Comparison of ENCODE assay signal across 8 cellular contexts in genomic region chr1:201538618-201539551, GRCh38. TPM values are rescaled to one million over a fixed set of nuclear protein-coding genes. Genes with fewer than 3 reads are reported as not detected.
DNase-seq lines count a peak whose midpoint lies in the region; ATAC-seq, FAIRE-seq and TF ChIP-seq lines count a peak whose summit lies in the region.

Gene NAV1, plus strand, starts transcription at chr1:201539127. Its CDS starts 83,758 bp downstream, at chr1:201622885.

- H3K9me3 Mint-ChIP-seq in activated naive CD8-positive, alpha-beta T cell treated with anti-CD3 and anti-CD28 coated beads, Interleukin-2, amount 50 U/mL, for 24 hours: no peaks in the 10 kb centered on the region
- H3K9me3 Mint-ChIP-seq in glutamatergic neuron (ENCODE audit: unreplicated experiment): no peaks in the 10 kb centered on the region

- H3K27me3 Mint-ChIP-seq in activated naive CD8-positive, alpha-beta T cell treated with anti-CD3 and anti-CD28 coated beads, Interleukin-2, amount 50 U/mL, for 24 hours: peaks cover 62% of the 10 kb centered on the region
- peaks cover 13% of the 10 kb centered on the region for H3K27me3 Mint-ChIP-seq in glutamatergic neuron (ENCODE audit: unreplicated experiment)

- peak within 1 kb of the TSS; percentile 72 for H3K4me3 Mint-ChIP-seq in activated naive CD8-positive, alpha-beta T cell treated with anti-CD3 and anti-CD28 coated beads, Interleukin-2, amount 50 U/mL, for 24 hours
- H3K4me3 Mint-ChIP-seq in glutamatergic neuron (ENCODE audit: unreplicated experiment): peak within 1 kb of the TSS; percentile 90

- no peak for TF ChIP-seq POLR2A in GM12892 (IDR thresholded peaks at IDR 0.05; ENCODE audit: low read depth, low read length)

- DNase-seq in NCI-H524 (lab: John Stamatoyannopoulos, UW) (peak; percentile 38 to 46), NCI-H524 treated with DMSO at 0.1 percent for 48 hours (lab: John Stamatoyannopoulos, UW) (no peak), NCI-H1105 (lab: John Stamatoyannopoulos, UW) (peak; percentile 70), glutamatergic neuron (peak; percentile 79), GM12892 (ENCODE audit: insufficient read length) (no peak)
- DNase-seq in activated naive CD8-positive, alpha-beta T cell treated with anti-CD3 and anti-CD28 coated beads, Interleukin-2, amount 50 U/mL, for 24 hours: no peak

- no peak within 1 kb of the TSS for H3K27ac Mint-ChIP-seq in activated naive CD8-positive, alpha-beta T cell treated with anti-CD3 and anti-CD28 coated beads, Interleukin-2, amount 50 U/mL, for 24 hours
- peak within 1 kb of the TSS; percentile 43 for H3K27ac Mint-ChIP-seq in glutamatergic neuron (ENCODE audit: unreplicated experiment)

- H3K27me3 ChIP-seq in neuron (ENCODE audit: insufficient read depth, low read length): peaks cover 62% of the 10 kb centered on the region

- no peaks in the 10 kb centered on the region for H3K9me3 ChIP-seq in neuron (ENCODE audit: low read length)

- peak; percentile 25 for ATAC-seq in activated naive CD8-positive, alpha-beta T cell treated with anti-CD3 and anti-CD28 coated beads, Interleukin-2, amount 50 U/mL, for 24 hours
- no peak for ATAC-seq in GM18873 (IDR thresholded peaks at IDR 0.05; ENCODE audit: low FRiP score, unreplicated experiment)

- H3K4me3 ChIP-seq in neuron (ENCODE audit: low read length): peak within 1 kb of the TSS; percentile 53

- peak within 1 kb of the TSS; percentile 76 for H2AFZ ChIP-seq in neuron (ENCODE audit: low read depth, low read length)

- H3K36me3 ChIP-seq in neuron (ENCODE audit: insufficient read depth, low read length): no peaks in the 10 kb centered on the region

- FAIRE-seq in GM12892 (lab: Jason Lieb, UNC): no peak

- peaks cover 15% of the 10 kb centered on the region for H3K4me1 Mint-ChIP-seq in activated naive CD8-positive, alpha-beta T cell treated with anti-CD3 and anti-CD28 coated beads, Interleukin-2, amount 50 U/mL, for 24 hours
- H3K4me1 Mint-ChIP-seq in glutamatergic neuron (ENCODE audit: low read depth, unreplicated experiment): peaks cover 22% of the 10 kb centered on the region

- no peaks in the 10 kb centered on the region for H3K36me3 Mint-ChIP-seq in activated naive CD8-positive, alpha-beta T cell treated with anti-CD3 and anti-CD28 coated beads, Interleukin-2, amount 50 U/mL, for 24 hours (ENCODE audit: low read depth)
- no peaks in the 10 kb centered on the region for H3K36me3 Mint-ChIP-seq in glutamatergic neuron (ENCODE audit: unreplicated experiment)

- TF ChIP-seq CTCF in glutamatergic neuron (IDR thresholded peaks at IDR 0.05; ENCODE audit: partially characterized antibody, unreplicated experiment): no peak

- H3K4me1 ChIP-seq in neuron (ENCODE audit: insufficient read depth, low read length): peaks cover 16% of the 10 kb centered on the region

RNA-seq across cellular contexts. Expression of gene NAV1, which starts in this region (rescaled TPM):
- 124 TPM for total RNA-seq in glutamatergic neuron (ENCODE audit: unreplicated experiment)
- polyA plus RNA-seq in GM12892 (2012; ENCODE audit: missing spikeins): 0.61 TPM

Comparison
In these comparisons a context has a peak if more than half of its experiments do, and no peak if none do; other contexts are left out.
1. DNase-seq: peak in NCI-H524 (2 of 2), NCI-H1105 (single experiment) and glutamatergic neuron (single experiment); none in NCI-H524 treated with DMSO at 0.1 percent for 48 hours (single experiment), activated naive CD8-positive, alpha-beta T cell treated with anti-CD3 and anti-CD28 coated beads, Interleukin-2, amount 50 U/mL, for 24 hours (single experiment) and GM12892 (single experiment).